In the genomic region with DNA sequence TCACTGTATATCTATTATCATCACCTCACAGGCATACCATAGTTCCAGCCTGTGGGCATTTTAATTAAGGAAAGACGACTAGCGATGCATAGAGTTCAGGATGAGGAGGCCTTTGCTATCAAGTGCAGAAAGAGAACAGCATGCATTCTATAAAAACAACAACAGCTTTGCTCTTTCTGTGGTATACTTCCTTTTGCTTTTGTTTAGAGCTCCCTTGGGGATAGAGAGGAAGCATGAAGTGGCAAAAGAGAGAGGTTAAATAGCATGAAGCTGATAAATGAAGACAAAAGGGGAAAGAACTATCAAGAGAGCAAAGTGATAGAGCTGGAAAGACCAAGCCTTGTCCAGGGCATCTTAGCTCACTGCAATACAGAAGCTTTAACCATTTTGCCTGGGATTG, we compare ENCODE assay signal across 14 cellular contexts. TPM values are rescaled to one million over a fixed set of nuclear protein-coding genes. Genes with fewer than 3 reads are reported as not detected.
A peak's percentile ranks its signal among the peaks of the same experiment; 100 is the strongest.
DNase-seq lines count a peak whose midpoint lies in the region; ATAC-seq and TF ChIP-seq lines count a peak whose summit lies in the region.
"Had no signal": no experiment of that assay in that cellular context is flagged by ENCODE, and none has a peak within 500 bp of the region (broad histone marks: within the 10 kb centered on the region; RNA-seq: fewer than 3 reads in every experiment).

No MANE protein-coding gene starts in this region.

- H3K9me3 ChIP-seq in SU-DHL-6 (ENCODE audit: insufficient read depth, low read length) (no peaks in the 10 kb centered on the region), left lung (no peaks in the 10 kb centered on the region)
- H3K9me3 ChIP-seq: upper lobe of right lung had no signal

- no peaks in the 10 kb centered on the region for H4K20me1 ChIP-seq in SU-DHL-6 (ENCODE audit: low read depth, low read length)

- DNase-seq in GDM1 (lab: John Stamatoyannopoulos, UW) (no peak), posterior vena cava (ENCODE audit: low spot score) (no peak), left lung (no peak), RKO (ENCODE audit: low spot score) (no peak)
- DNase-seq: activated naive CD8-positive, alpha-beta T cell treated with anti-CD3 and anti-CD28 coated beads, Interleukin-2, amount 10 ng/mL, durations not matched to agents 7 days and 5 days; CD8-positive, alpha-beta memory T cell; OCI-M1; upper lobe of right lung; WERI-Rb-1 had no signal

- no peaks in the 10 kb centered on the region for H3F3A ChIP-seq in SU-DHL-6 (ENCODE audit: insufficient read depth)

- H3K36me3 ChIP-seq in SU-DHL-6 (ENCODE audit: low read length) (peaks cover 23% of the 10 kb centered on the region; the same call in 1 of the 2 replicates), left lung (no peaks in the 10 kb centered on the region)
- H3K36me3 ChIP-seq: upper lobe of right lung, WERI-Rb-1 had no signal

- ATAC-seq in GM18505 (IDR thresholded peaks at IDR 0.05; ENCODE audit: unreplicated experiment) (peak; percentile 68), GM21515 (IDR thresholded peaks at IDR 0.05; ENCODE audit: unreplicated experiment) (peak; percentile 72), HG03280 (IDR thresholded peaks at IDR 0.05; ENCODE audit: unreplicated experiment) (peak; percentile 58), left lung (no peak)
- ATAC-seq: K562, upper lobe of right lung had no signal

- H3K27me3 ChIP-seq in SU-DHL-6 (ENCODE audit: low read length) (no peaks in the 10 kb centered on the region), left lung (no peaks in the 10 kb centered on the region)
- H3K27me3 ChIP-seq: upper lobe of right lung had no signal

- H3K4me1 ChIP-seq in left lung = no peaks in the 10 kb centered on the region
- H3K4me1 ChIP-seq: upper lobe of right lung had no signal

- no peak overlapping the region for H3K9ac ChIP-seq in SU-DHL-6 (ENCODE audit: low read length)

- no peaks in the 10 kb centered on the region for H3K9me2 ChIP-seq in SU-DHL-6 (replicated peaks; ENCODE audit: insufficient read depth, low read length)

- no peak for TF ChIP-seq POLR2A in GM18505 (IDR thresholded peaks at IDR 0.05; ENCODE audit: borderline replicate concordance, extremely low read depth, insufficient read depth, insufficient read length)

- no peak overlapping the region for H2AFZ ChIP-seq in SU-DHL-6 (ENCODE audit: low read depth, low read length, severe bottlenecking)

- peak overlapping the region; percentile 23 for H3K4me2 ChIP-seq in SU-DHL-6 (ENCODE audit: low read depth, low read length, poor library complexity, severe bottlenecking)

- no peak for TF ChIP-seq CTCF in SU-DHL-6 (IDR thresholded peaks at IDR 0.05; ENCODE audit: insufficient read depth, low read length, poor library complexity, severe bottlenecking)
- TF ChIP-seq CTCF in left lung (IDR thresholded peaks at IDR 0.05) = no peak

- intact Hi-C loops in posterior vena cava (cut with DNase I) (no loop called here), left lung (cut with DNase I) (no loop called here)

- H3K27ac ChIP-seq in SU-DHL-6 (ENCODE audit: low read depth, low read length) (peak overlapping the region; percentile 24; the same call in 1 of the 2 replicates), left lung (no peak overlapping the region)
- H3K27ac ChIP-seq: upper lobe of right lung, WERI-Rb-1 had no signal

- H3K4me3 ChIP-seq in SU-DHL-6 (ENCODE audit: insufficient read depth, low read length, poor library complexity, severe bottlenecking) (no peak overlapping the region), left lung (no peak overlapping the region)
- H3K4me3 ChIP-seq: K562, upper lobe of right lung had no signal

- H3K79me2 ChIP-seq in SU-DHL-6 (ENCODE audit: insufficient read depth, low read length) = no peaks in the 10 kb centered on the region

RNA-seq across cellular contexts. Expression of gene IFNG-AS1, which starts 23.5 kb away (rescaled TPM):
- under 1 TPM in 1 of 2 donors, not detected in 1; 0.24 TPM for total RNA-seq in posterior vena cava
- under 1 TPM; 0.23 to 0.71 TPM for total RNA-seq in left lung
- total RNA-seq: K562, upper lobe of right lung had no signal
